3 cellular contexts compared by ENCODE assay signal in genomic region chr4:66229885-66230284, GRCh38.
TF ChIP-seq lines count a peak whose summit lies in the region.

No MANE protein-coding gene starts in this region.

TF ChIP-seq in A549, 52 proteins besides CTCF, POLR2A, EP300 and RAD21:
- TF ChIP-seq HEYL (CRISPR knock-in tag; IDR thresholded peaks at IDR 0.05) (no peak), NPAS2 (CRISPR knock-in tag; IDR thresholded peaks at IDR 0.05; ENCODE audit: borderline replicate concordance) (no peak), MAFK (IDR thresholded peaks at IDR 0.05; ENCODE audit: partially characterized antibody) (peak; percentile 58)

TF ChIP-seq in GM23338, 12 proteins besides CTCF, POLR2A, EP300 and RAD21:
- no peak for TF ChIP-seq POLR2AphosphoS5 (IDR thresholded peaks at IDR 0.05; ENCODE audit: low read depth)
- no peak for TF ChIP-seq ZNF331 (CRISPR knock-in tag; IDR thresholded peaks at IDR 0.05; ENCODE audit: low read depth)
- no peak for TF ChIP-seq ZNF462 (CRISPR knock-in tag; IDR thresholded peaks at IDR 0.05)
TF ChIP-seq in GM23338: peak in this region for 0.

TF ChIP-seq in H1, 55 proteins besides CTCF, POLR2A, EP300 and RAD21:
- TF ChIP-seq SIN3A (conservative IDR thresholded peaks at IDR 0.05 in 1 of 2, IDR thresholded peaks at IDR 0.05 in 1 of 2; ENCODE audit: low read depth in 1 of 2, low read length in 2 of 2), result no peak
- no peak for TF ChIP-seq EGR1 (IDR thresholded peaks at IDR 0.05; ENCODE audit: borderline replicate concordance, low read depth, low read length)
